Comparison of ENCODE assay signal across 2 cellular contexts in genomic region chr2:97715951-97716694, GRCh38.
A peak's percentile ranks its signal among the peaks of the same experiment; 100 is the strongest.
TF ChIP-seq lines count a peak whose summit lies in the region.

No MANE protein-coding gene starts in this region.

TF ChIP-seq in HEK293, 187 proteins besides CTCF, POLR2A, EP300 and RAD21:
- TF ChIP-seq ZNF341 (tag by site-specific recombination; IDR thresholded peaks at IDR 0.05; ENCODE audit: low read depth) (peak; percentile 51; the same call in 1 of the 2 replicates), ZNF621 (tag by site-specific recombination; IDR thresholded peaks at IDR 0.05) (no peak), ZBTB20 (tag by site-specific recombination; IDR thresholded peaks at IDR 0.05) (no peak)

TF ChIP-seq in K562, 482 proteins besides CTCF, POLR2A, EP300 and RAD21:
- TF ChIP-seq SMARCA5 (IDR thresholded peaks at IDR 0.05), result peak; percentile 71; the same call in 1 of the 2 replicates
- peak; percentile 95 for TF ChIP-seq ZFP36 (IDR thresholded peaks at IDR 0.05; ENCODE audit: low read depth, low read length, partially characterized antibody)
- TF ChIP-seq ZNF436 (CRISPR knock-in tag; IDR thresholded peaks at IDR 0.05), result 0 out of 2 replicates have a peak, but pooled peaks have one; percentile 46
- no peak for TF ChIP-seq CREB1 (IDR thresholded peaks at IDR 0.05)
- no peak for TF ChIP-seq CREB1 (CRISPR knock-in tag; IDR thresholded peaks at IDR 0.05)
TF ChIP-seq in K562: peak in this region for 3.
